ENCODE assay signal across 20 cellular contexts in genomic region chr2:222290371-222290690, GRCh38. TPM values are rescaled to one million over a fixed set of nuclear protein-coding genes. Genes with fewer than 3 reads are reported as not detected.
A peak's percentile ranks its signal among the peaks of the same experiment; 100 is the strongest.
DNase-seq lines count a peak whose midpoint lies in the region; FAIRE-seq and TF ChIP-seq lines count a peak whose summit lies in the region.
"Had no signal": no experiment of that assay in that cellular context is flagged by ENCODE, and none has a peak within 500 bp of the region (broad histone marks: within the 10 kb centered on the region; RNA-seq: fewer than 3 reads in every experiment).

No MANE protein-coding gene starts in this region.

- peaks cover 67% of the 10 kb centered on the region for H3K27me3 ChIP-seq in brain microvascular endothelial cell (replicated peaks)
- peaks cover 57% of the 10 kb centered on the region for H3K27me3 ChIP-seq in mesendoderm (ENCODE audit: insufficient read depth, low read length, poor library complexity)
- peaks cover 99% of the 10 kb centered on the region for H3K27me3 ChIP-seq in suprapubic skin

- no peak overlapping the region for H3K23ac ChIP-seq in mesendoderm (ENCODE audit: low read length)

- TF ChIP-seq EP300 in suprapubic skin (IDR thresholded peaks at IDR 0.05), result no peak

- FAIRE-seq in kidney (lab: Jason Lieb, UNC), result no peak
- FAIRE-seq: small intestine had no signal

- no peak overlapping the region for H2BK5ac ChIP-seq in mesendoderm (ENCODE audit: low read length)

- no peak overlapping the region for H3K27ac ChIP-seq in brain microvascular endothelial cell
- H3K27ac ChIP-seq in mesendoderm (ENCODE audit: low read depth, low read length), result no peak overlapping the region
- no peak overlapping the region for H3K27ac ChIP-seq in suprapubic skin
- no peak overlapping the region for H3K27ac ChIP-seq in kidney (ENCODE audit: low read depth in 2 of 2, low read length in 2 of 2)
- no peak overlapping the region for H3K27ac ChIP-seq in RWPE1
- H3K27ac ChIP-seq: 22Rv1, C4-2B, hepatocyte had no signal

- H3K4me3 ChIP-seq in brain microvascular endothelial cell (ENCODE audit: low read depth, low read length) (peak overlapping the region; percentile 44), mesendoderm (ENCODE audit: low read length) (no peak overlapping the region), suprapubic skin (peak overlapping the region; percentile 31), kidney (ENCODE audit: low read length in 2 of 2) (no peak overlapping the region)
- H3K4me3 ChIP-seq: hepatocyte had no signal

- H3K79me2 ChIP-seq in mesendoderm (ENCODE audit: control insufficient read depth, insufficient read depth, low read length), result no peaks in the 10 kb centered on the region
- H3K79me2 ChIP-seq: hepatocyte had no signal

- CTCF ChIA-PET in RWPE1 (lab: Yijun Ruan, JAX), result interaction anchor here (0.7 kb wide), 1 partner anchor 694 kb away, joined by 3 read pairs; no protein-coding TSS in a partner anchor

- H4K5ac ChIP-seq in mesendoderm (ENCODE audit: low read length), result no peak overlapping the region

- in situ Hi-C loops in brain microvascular endothelial cell (cut with HindIII; ENCODE audit: low pct_ligation_motif_present, low sequenced_read_pairs), result no loop called here

- H3K18ac ChIP-seq in mesendoderm (ENCODE audit: low read length), result no peak overlapping the region

- H3K9ac ChIP-seq in mesendoderm (ENCODE audit: low read length) (no peak overlapping the region), kidney (ENCODE audit: low read length in 2 of 2) (no peak overlapping the region)

- no peak for TF ChIP-seq POLR2A in suprapubic skin (IDR thresholded peaks at IDR 0.05)

- H3K9me3 ChIP-seq in suprapubic skin, result no peaks in the 10 kb centered on the region
- no peaks in the 10 kb centered on the region for H3K9me3 ChIP-seq in kidney (ENCODE audit: control insufficient read depth in 1 of 2, low read length in 2 of 2)

- H2AK5ac ChIP-seq in mesendoderm (ENCODE audit: low read length), result no peak overlapping the region

- intact Hi-C loops in kidney (cut with DNase I), result no loop called here

- H4K8ac ChIP-seq in mesendoderm (ENCODE audit: low read depth, low read length), result no peak overlapping the region

- TF ChIP-seq CTCF in brain microvascular endothelial cell (IDR thresholded peaks at IDR 0.05; ENCODE audit: low read depth, low read length, missing control alignments) (no peak), suprapubic skin (IDR thresholded peaks at IDR 0.05) (no peak), kidney (IDR thresholded peaks at IDR 0.05; ENCODE audit: borderline replicate concordance, extremely low read depth, insufficient read depth) (no peak), RWPE1 (conservative IDR thresholded peaks at IDR 0.05; ENCODE audit: low read depth) (no peak)

- peak overlapping the region; percentile 28 for H3K4me2 ChIP-seq in mesendoderm (ENCODE audit: low read length)

- H3K56ac ChIP-seq in mesendoderm (ENCODE audit: low read length), result no peak overlapping the region

- H3K79me1 ChIP-seq in mesendoderm (ENCODE audit: low read length), result no peaks in the 10 kb centered on the region

- no CpG with 5 or more reads among the region's 8 CpGs for WGBS in mesendoderm (ENCODE audit: extremely low coverage, insufficient coverage, low lambda C conversion rate)
- 28% methylated on average over 8 of the region's 8 CpGs for WGBS in suprapubic skin

- H2BK120ac ChIP-seq in mesendoderm (ENCODE audit: low read depth, low read length), result no peak overlapping the region

- no peak overlapping the region for H2BK15ac ChIP-seq in mesendoderm (replicated peaks; ENCODE audit: low read depth)

- peak; percentile 19 for DNase-seq in NCI-H748 (lab: John Stamatoyannopoulos, UW; ENCODE audit: unreplicated experiment)
- DNase-seq in NCI-H748 treated with DMSO at 0.1 percent for 48 hours (lab: John Stamatoyannopoulos, UW), result no peak
- no peak for DNase-seq in brain microvascular endothelial cell
- no peak for DNase-seq in mesendoderm
- no peak for DNase-seq in suprapubic skin (ENCODE audit: low spot score in 2 of 2)
- DNase-seq in kidney, result no peak
- no peak for DNase-seq in SHP77 (lab: John Stamatoyannopoulos, UW)
- no peak for DNase-seq in RWPE1 (ENCODE audit: low spot score)
- DNase-seq: activated CD4-positive, alpha-beta T cell treated with anti-CD3 and anti-CD28 coated beads, Interleukin-2, amount 50 U/mL, for 48 hours; activated T-cell treated with anti-CD3 and anti-CD28 coated beads, Interleukin-2, amount 50 U/mL, for 4 hours; effector CD8-positive, alpha-beta T cell; GOT3; Karpas-422; left cardiac atrium; NCI-H1105 treated with DMSO at 0.1 percent for 48 hours; small intestine; SW 1271 had no signal

- H3K36me3 ChIP-seq in brain microvascular endothelial cell (replicated peaks) (no peaks in the 10 kb centered on the region), mesendoderm (ENCODE audit: control insufficient read depth, insufficient read depth, low read length) (no peaks in the 10 kb centered on the region), suprapubic skin (no peaks in the 10 kb centered on the region), kidney (ENCODE audit: control insufficient read depth in 1 of 2, insufficient read depth in 2 of 2, low read length in 2 of 2) (no peaks in the 10 kb centered on the region)

- H3K4ac ChIP-seq in mesendoderm (ENCODE audit: low read depth, low read length), result no peak overlapping the region

- H3K4me1 ChIP-seq in mesendoderm (ENCODE audit: control insufficient read depth, low read depth, low read length), result no peaks in the 10 kb centered on the region
- H3K4me1 ChIP-seq in suprapubic skin, result peaks cover 16% of the 10 kb centered on the region
- peaks cover 0 to 3% of the 10 kb centered on the region in 2 donors for H3K4me1 ChIP-seq in kidney (ENCODE audit: control insufficient read depth in 1 of 2, insufficient read depth in 1 of 2, low read depth in 1 of 2, low read length in 2 of 2)

- POLR2A ChIA-PET in RWPE1 (lab: Yijun Ruan, JAX; ENCODE audit: low non-redundant PET), result no interaction called here

RNA-seq across cellular contexts. Expression of gene PAX3, which starts 8.5 kb away (rescaled TPM):
- 0.08 TPM for polyA plus RNA-seq in mesendoderm (2013, experiment 1 of 2)
- polyA plus RNA-seq in mesendoderm (2013, experiment 2 of 2), result 0.03 TPM
- total RNA-seq in suprapubic skin, result 10 to 100 TPM in 2 of 4 donors, 1 to 10 TPM in 2; 6.1 to 13.8 (median 10.2) TPM
- total RNA-seq in kidney, result not detected
- polyA plus RNA-seq in kidney (ENCODE audit: insufficient read depth, low read depth, low replicate concordance), result not detected
- total RNA-seq: activated T-cell treated with anti-CD3 and anti-CD28 coated beads, Interleukin-2, amount 50 U/mL, for 4 hours; hepatocyte had no signal
- polyA plus RNA-seq: hepatocyte, small intestine had no signal

Comparison
In these comparisons a context has a peak if more than half of its experiments do, and no peak if none do; other contexts are left out.
1. H3K4me3 ChIP-seq: peak in brain microvascular endothelial cell (single experiment) and suprapubic skin (single experiment); none in mesendoderm (single experiment) and kidney (0 of 2).